In the genomic region with DNA sequence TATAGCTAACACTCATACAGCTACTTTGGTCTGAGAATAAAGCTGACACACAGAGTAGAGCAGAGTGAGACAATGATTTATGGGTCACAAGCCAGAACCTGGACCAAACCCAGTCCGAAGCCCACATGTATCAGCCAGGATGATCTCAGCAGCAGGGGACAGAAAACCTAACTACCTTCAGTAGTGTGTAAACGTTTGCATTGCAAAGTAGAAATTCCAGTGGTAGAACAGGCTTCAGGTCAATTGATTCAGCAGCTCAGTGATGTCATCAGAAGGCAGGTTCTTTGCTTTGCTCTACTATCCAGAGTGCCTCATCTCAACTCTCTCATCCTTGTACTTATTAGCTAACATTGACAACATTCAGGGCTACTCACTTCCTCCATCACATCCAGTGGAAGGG, we compare ENCODE assay signal across 21 cellular contexts.
A peak's percentile ranks its signal among the peaks of the same experiment; 100 is the strongest.
DNase-seq lines count a peak whose midpoint lies in the region; ATAC-seq and TF ChIP-seq lines count a peak whose summit lies in the region.
"Had no signal": no experiment of that assay in that cellular context is flagged by ENCODE, and none has a peak within 500 bp of the region (broad histone marks: within the 10 kb centered on the region; RNA-seq: fewer than 3 reads in every experiment).

No MANE protein-coding gene starts in this region.

- BruUV-seq in Caco-2 (replicated peaks; lab: Mats Ljungman, UMichigan), result no TSS peak

- no peaks in the 10 kb centered on the region for H3K27me3 ChIP-seq in Caco-2 (replicated peaks; ENCODE audit: control insufficient read depth, insufficient read depth, low read length)

- H3K27me3 Mint-ChIP-seq in Caco-2 (ENCODE audit: insufficient read depth, unreplicated experiment) (no peaks in the 10 kb centered on the region), nephron progenitor cell (ENCODE audit: low read depth, poor library complexity) (no peaks in the 10 kb centered on the region)
- peaks cover 11% of the 10 kb centered on the region for H3K27me3 Mint-ChIP-seq in activated T-helper 2 cell treated with anti-CD3 and anti-CD28 coated beads, Interferon-gamma antibody, Interleukin-2, Interleukin-4, amounts not matched to agents 10 μg/mL and 5 μg/mL and 100 μg/mL, durations not matched to agents 14 hours and 24 hours and 36 hours (ENCODE audit: low read depth)

- DNase-seq in Caco-2 (peak in 1 of 2 experiments; percentile 47), LNCaP clone FGC (ENCODE audit: low read depth) (peak; percentile 1), epithelial cell of proximal tubule (ENCODE audit: low read depth) (peak; percentile 77), nephron progenitor cell (no peak), RPMI8226 (no peak), NCI-H2081 treated with DMSO at 0.1 percent for 48 hours (lab: John Stamatoyannopoulos, UW) (no peak)
- DNase-seq in activated T-helper 2 cell treated with anti-CD3 and anti-CD28 coated beads, Interferon-gamma antibody, Interleukin-2, Interleukin-4, amounts not matched to agents 10 μg/mL and 5 μg/mL and 100 μg/mL, durations not matched to agents 14 hours and 24 hours and 36 hours (ENCODE audit: low spot score), result no peak
- DNase-seq: 8988T, H7, Kasumi-1, MV-4-11, NCI-H1105, NCI-H1436 treated with DMSO at 0.1 percent for 48 hours, NCI-H187 treated with DMSO at 0.1 percent for 48 hours, NCI-H2107, NCI-H446, NCI-H69, SHP77 had no signal

- CTCF ChIA-PET in Caco-2 (lab: Charles Lee), result interaction anchor here (0.6 kb wide), 1 partner anchor 35 kb away, joined by 4 read pairs; no protein-coding TSS in a partner anchor

- H3K36me3 Mint-ChIP-seq in Caco-2 (ENCODE audit: insufficient read depth, unreplicated experiment), result no peaks in the 10 kb centered on the region
- no peaks in the 10 kb centered on the region for H3K36me3 Mint-ChIP-seq in nephron progenitor cell (ENCODE audit: low read depth)
- no peaks in the 10 kb centered on the region for H3K36me3 Mint-ChIP-seq in activated T-helper 2 cell treated with anti-CD3 and anti-CD28 coated beads, Interferon-gamma antibody, Interleukin-2, Interleukin-4, amounts not matched to agents 10 μg/mL and 5 μg/mL and 100 μg/mL, durations not matched to agents 14 hours and 24 hours and 36 hours (ENCODE audit: low read depth)

- no peak for TF ChIP-seq CTCF in Caco-2 (IDR thresholded peaks at IDR 0.05; ENCODE audit: insufficient read depth in 1 of 2, low read depth in 1 of 2, low read length in 1 of 2, severe bottlenecking in 1 of 2, unreplicated experiment in 1 of 2)
- no peak for TF ChIP-seq CTCF in LNCaP clone FGC (IDR thresholded peaks at IDR 0.05; ENCODE audit: control insufficient read depth, extremely low read depth, insufficient read depth)
- no peak for TF ChIP-seq CTCF in epithelial cell of proximal tubule (conservative IDR thresholded peaks at IDR 0.05; ENCODE audit: low read depth, low read length)
- TF ChIP-seq CTCF in nephron progenitor cell (IDR thresholded peaks at IDR 0.05), result no peak

- peaks cover 52% of the 10 kb centered on the region for H3K4me1 ChIP-seq in Caco-2

- H3K27ac Mint-ChIP-seq in Caco-2 (ENCODE audit: unreplicated experiment), result peak overlapping the region; percentile 83
- peak overlapping the region; percentile 8 for H3K27ac Mint-ChIP-seq in nephron progenitor cell
- H3K27ac Mint-ChIP-seq in activated T-helper 2 cell treated with anti-CD3 and anti-CD28 coated beads, Interferon-gamma antibody, Interleukin-2, Interleukin-4, amounts not matched to agents 10 μg/mL and 5 μg/mL and 100 μg/mL, durations not matched to agents 14 hours and 24 hours and 36 hours, result no peak overlapping the region

- peaks cover 22% of the 10 kb centered on the region for H3K9me3 Mint-ChIP-seq in Caco-2 (ENCODE audit: unreplicated experiment)
- H3K9me3 Mint-ChIP-seq in nephron progenitor cell, result peaks cover 7% of the 10 kb centered on the region
- no peaks in the 10 kb centered on the region for H3K9me3 Mint-ChIP-seq in activated T-helper 2 cell treated with anti-CD3 and anti-CD28 coated beads, Interferon-gamma antibody, Interleukin-2, Interleukin-4, amounts not matched to agents 10 μg/mL and 5 μg/mL and 100 μg/mL, durations not matched to agents 14 hours and 24 hours and 36 hours

- 0 out of 2 replicates have a peak, but pooled peaks cover 5% of the 10 kb centered on the region for H3K9me3 ChIP-seq in Caco-2

- H3K4me3 Mint-ChIP-seq in Caco-2 (ENCODE audit: unreplicated experiment) (no peak overlapping the region), nephron progenitor cell (no peak overlapping the region)
- no peak overlapping the region for H3K4me3 Mint-ChIP-seq in activated T-helper 2 cell treated with anti-CD3 and anti-CD28 coated beads, Interferon-gamma antibody, Interleukin-2, Interleukin-4, amounts not matched to agents 10 μg/mL and 5 μg/mL and 100 μg/mL, durations not matched to agents 14 hours and 24 hours and 36 hours (ENCODE audit: low read depth)

- intact Hi-C loops in Caco-2 (cut with micrococcal nuclease; ENCODE audit: unreplicated experiment), result no loop called here
- intact Hi-C loops in activated T-helper 2 cell treated with anti-CD3 and anti-CD28 coated beads, Interferon-gamma antibody, Interleukin-2, Interleukin-4, amounts not matched to agents 10 μg/mL and 5 μg/mL and 100 μg/mL, durations not matched to agents 14 hours and 24 hours and 36 hours (cut with micrococcal nuclease), result no loop called here

- no peaks in the 10 kb centered on the region for H3K36me3 ChIP-seq in Caco-2 (ENCODE audit: control insufficient read depth, insufficient read depth, low read length)

- POLR2A ChIA-PET in Caco-2 (lab: Charles Lee), result no interaction called here

- H3K4me3 ChIP-seq in Caco-2 (ENCODE audit: low read depth, low read length) (no peak overlapping the region), LNCaP clone FGC (ENCODE audit: low read depth, low read length) (no peak overlapping the region), epithelial cell of proximal tubule (ENCODE audit: low read depth, low read length) (no peak overlapping the region)
- H3K4me3 ChIP-seq: GM12878, K562 had no signal

- ATAC-seq in GM18909 (IDR thresholded peaks at IDR 0.05; ENCODE audit: poor library complexity, unreplicated experiment), result no peak
- ATAC-seq: GM12878, K562 had no signal

- H3K4me1 Mint-ChIP-seq in Caco-2 (ENCODE audit: low read depth, unreplicated experiment) (peaks cover 44% of the 10 kb centered on the region), nephron progenitor cell (peaks cover 28% of the 10 kb centered on the region)
- no peaks in the 10 kb centered on the region for H3K4me1 Mint-ChIP-seq in activated T-helper 2 cell treated with anti-CD3 and anti-CD28 coated beads, Interferon-gamma antibody, Interleukin-2, Interleukin-4, amounts not matched to agents 10 μg/mL and 5 μg/mL and 100 μg/mL, durations not matched to agents 14 hours and 24 hours and 36 hours (ENCODE audit: low read depth)

Comparison
In these comparisons a context has a peak if more than half of its experiments do, and no peak if none do; other contexts are left out.
1. DNase-seq: peak in LNCaP clone FGC (single experiment) and epithelial cell of proximal tubule (single experiment); none in nephron progenitor cell (single experiment), RPMI8226 (single experiment), NCI-H2081 treated with DMSO at 0.1 percent for 48 hours (single experiment) and activated T-helper 2 cell treated with anti-CD3 and anti-CD28 coated beads, Interferon-gamma antibody, Interleukin-2, Interleukin-4, amounts not matched to agents 10 μg/mL and 5 μg/mL and 100 μg/mL, durations not matched to agents 14 hours and 24 hours and 36 hours (single experiment).